In genomic region chr4:53322696-53323095, GRCh38 we compare ENCODE assay signal across 1 cellular context.
A peak's percentile ranks its signal among the peaks of the same experiment; 100 is the strongest.
TF ChIP-seq lines count a peak whose summit lies in the region.

No MANE protein-coding gene starts in this region.

TF ChIP-seq in SK-N-SH, 30 proteins besides CTCF, POLR2A, EP300 and RAD21 (continued from another document):
- TF ChIP-seq NRF1 (IDR thresholded peaks at IDR 0.05; ENCODE audit: low read depth, low read length) = no peak
- no peak for TF ChIP-seq JUND (IDR thresholded peaks at IDR 0.05)
- TF ChIP-seq TEAD4 (IDR thresholded peaks at IDR 0.05; ENCODE audit: borderline replicate concordance, insufficient read depth) = no peak
- TF ChIP-seq FOXM1 (IDR thresholded peaks at IDR 0.05; ENCODE audit: low read depth) = no peak
- TF ChIP-seq, protein P1, sequence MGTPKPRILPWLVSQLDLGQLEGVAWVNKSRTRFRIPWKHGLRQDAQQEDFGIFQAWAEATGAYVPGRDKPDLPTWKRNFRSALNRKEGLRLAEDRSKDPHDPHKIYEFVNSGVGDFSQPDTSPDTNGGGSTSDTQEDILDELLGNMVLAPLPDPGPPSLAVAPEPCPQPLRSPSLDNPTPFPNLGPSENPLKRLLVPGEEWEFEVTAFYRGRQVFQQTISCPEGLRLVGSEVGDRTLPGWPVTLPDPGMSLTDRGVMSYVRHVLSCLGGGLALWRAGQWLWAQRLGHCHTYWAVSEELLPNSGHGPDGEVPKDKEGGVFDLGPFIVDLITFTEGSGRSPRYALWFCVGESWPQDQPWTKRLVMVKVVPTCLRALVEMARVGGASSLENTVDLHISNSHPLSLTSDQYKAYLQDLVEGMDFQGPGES (IDR thresholded peaks at IDR 0.05; ENCODE audit: low read depth, low read length) = no peak
- TF ChIP-seq TCF12 (IDR thresholded peaks at IDR 0.05) = peak; percentile 37; the same call in 1 of the 2 replicates
- TF ChIP-seq RFX5 (IDR thresholded peaks at IDR 0.05; ENCODE audit: low read length) = no peak
- no peak for TF ChIP-seq SMC3 (IDR thresholded peaks at IDR 0.05; ENCODE audit: low read depth, low read length)
- no peak for TF ChIP-seq FOXJ3 (CRISPR knock-in tag; IDR thresholded peaks at IDR 0.05)
